Comparison of ENCODE assay signal across 30 cellular contexts in genomic region chr7:155511597-155511996, GRCh38. TPM values are rescaled to one million over a fixed set of nuclear protein-coding genes. Genes with fewer than 3 reads are reported as not detected.
"Had no signal": no experiment of that assay in that cellular context is flagged by ENCODE, and none has a peak within 500 bp of the region (broad histone marks: within the 10 kb centered on the region; RNA-seq: fewer than 3 reads in every experiment).

No MANE protein-coding gene starts in this region.

- H3K27ac ChIP-seq: coronary artery, esophagus squamous epithelium, left lung, prostate gland, skin epidermis, spleen, thoracic aorta, tibial nerve, upper lobe of right lung, uterus had no signal

- H3K4me3 Mint-ChIP-seq: naive thymus-derived CD4-positive, alpha-beta T cell; nephron; stimulated activated naive B cell treated with anti-CD40 and anti-IgM and Interleukin-4, amounts not matched to agents 10 μg/mL and 1 μg/mL and 100 μg/mL, for 72 hours; stimulated activated naive CD8-positive, alpha-beta T cell treated with anti-CD3 and anti-CD28 coated beads, Interleukin-15, Interleukin-2, amounts not matched to agents 100 ng/mL and 50 ng/mL, for 24 hours had no signal

- H3K27ac Mint-ChIP-seq: nephron; stimulated activated naive CD8-positive, alpha-beta T cell treated with anti-CD3 and anti-CD28 coated beads, Interleukin-15, Interleukin-2, amounts not matched to agents 100 ng/mL and 50 ng/mL, for 24 hours had no signal

- H3K4me3 ChIP-seq: coronary artery, esophagus squamous epithelium, left lung, prostate gland, skin epidermis, spleen, thoracic aorta, tibial nerve, upper lobe of right lung, uterus had no signal

- DNase-seq: dermis blood vessel endothelial cell; effector memory CD4-positive, alpha-beta T cell; erythroblast; esophagus squamous epithelium; foreskin melanocyte; head of caudate nucleus; kidney; left cardiac atrium; left lung; mesendoderm; midbrain; naive thymus-derived CD4-positive, alpha-beta T cell; right cardiac atrium; spleen; stimulated activated naive B cell treated with anti-CD40 and anti-IgM and Interleukin-4, amounts not matched to agents 10 μg/mL and 1 μg/mL and 100 μg/mL, for 72 hours; upper lobe of right lung; uterus had no signal

- H3K4me1 ChIP-seq: prostate gland, uterus had no signal

- FAIRE-seq: endometrium, kidney had no signal

- H3K9me3 ChIP-seq: esophagus squamous epithelium, left lung, prostate gland, thoracic aorta, tibial nerve, upper lobe of right lung, uterus had no signal

- H3K36me3 ChIP-seq: esophagus squamous epithelium, left lung, prostate gland, spleen, thoracic aorta, tibial nerve, upper lobe of right lung, uterus had no signal

RNA-seq across cellular contexts. Expression of gene CNPY1, which starts 34.8 kb away (rescaled TPM):
- total RNA-seq: dermis blood vessel endothelial cell; esophagus squamous epithelium; glomerular endothelial cell; kidney; left cardiac atrium; left lung; lower leg skin; lung microvascular endothelial cell; mucosa of gallbladder; naive thymus-derived CD4-positive, alpha-beta T cell; osteocyte; prostate gland; right cardiac atrium; spleen; thoracic aorta; upper lobe of right lung; uterus had no signal
- polyA plus RNA-seq: naive thymus-derived CD4-positive, alpha-beta T cell; right cardiac atrium; spleen had no signal

RNA-seq across cellular contexts. Expression of gene EN2, which starts 53.7 kb away (rescaled TPM):
- total RNA-seq: dermis blood vessel endothelial cell; glomerular endothelial cell; left lung; lung microvascular endothelial cell; mucosa of gallbladder; naive thymus-derived CD4-positive, alpha-beta T cell; spleen; upper lobe of right lung had no signal
- polyA plus RNA-seq: naive thymus-derived CD4-positive, alpha-beta T cell had no signal
